ENCODE assay signal across 15 cellular contexts in the genomic region with DNA sequence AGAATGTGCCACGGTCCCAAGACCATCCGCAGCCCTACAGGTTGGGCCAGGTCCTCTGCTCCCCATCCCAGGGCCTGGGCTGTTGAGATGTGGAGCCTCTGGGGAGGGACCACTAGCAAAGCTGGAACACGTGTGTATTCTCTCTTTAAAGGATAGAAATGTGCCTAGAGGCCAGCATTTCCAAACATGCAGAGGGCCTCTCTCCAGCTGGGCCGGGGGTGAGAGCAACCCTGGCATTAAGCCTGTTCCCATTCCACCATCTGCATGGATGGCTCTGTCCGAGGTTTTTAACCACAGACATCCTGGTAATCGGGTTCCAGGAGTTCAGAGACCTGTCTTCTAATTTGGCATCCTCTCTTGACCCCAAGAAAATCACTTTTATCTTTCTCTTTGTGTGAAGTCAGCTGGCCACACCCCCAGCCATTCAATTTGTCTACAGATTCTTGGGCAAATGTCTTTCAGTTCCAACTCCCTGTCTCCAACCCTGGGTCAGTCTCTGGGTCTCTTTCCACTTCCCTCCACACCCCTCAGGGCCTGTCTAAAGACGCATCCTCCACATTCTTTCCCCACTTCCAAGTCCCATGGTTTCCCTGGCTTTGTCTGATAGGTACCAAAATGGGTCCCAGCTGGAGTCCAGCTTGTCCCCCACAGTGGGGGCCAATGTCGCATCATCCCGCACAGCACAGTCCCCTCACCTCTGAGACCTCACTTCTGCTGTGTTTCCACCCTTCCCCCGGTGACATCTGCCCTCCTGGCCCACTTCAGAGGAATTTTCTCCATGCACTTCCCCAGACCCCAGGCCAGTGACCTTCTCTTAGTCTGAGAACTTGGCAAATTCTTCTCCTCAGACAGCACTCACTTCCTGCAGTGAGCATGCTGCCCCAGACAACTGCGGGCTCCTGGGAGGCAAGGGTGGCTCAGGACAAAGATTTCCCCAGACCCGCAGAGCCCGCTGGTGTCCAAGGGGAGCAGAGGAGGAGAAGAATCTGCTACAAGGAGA. TPM values are rescaled to one million over a fixed set of nuclear protein-coding genes. Genes with fewer than 3 reads are reported as not detected.
DNase-seq lines count a peak whose midpoint lies in the region; ATAC-seq, FAIRE-seq and TF ChIP-seq lines count a peak whose summit lies in the region.
"Had no signal": no experiment of that assay in that cellular context is flagged by ENCODE, and none has a peak within 500 bp of the region (broad histone marks: within the 10 kb centered on the region; RNA-seq: fewer than 3 reads in every experiment).

No MANE protein-coding gene starts in this region.

- no peak for FAIRE-seq in H54 (lab: Jason Lieb, UNC)
- FAIRE-seq: GM12892 had no signal

- no peaks in the 10 kb centered on the region for H3K36me3 ChIP-seq in body of pancreas (replicated peaks in 1 of 2; ENCODE audit: insufficient read depth in 1 of 2, low read depth in 2 of 2)

- peaks cover 11% of the 10 kb centered on the region for H3K4me1 ChIP-seq in body of pancreas

- no peak for TF ChIP-seq POLR2A in H54 (IDR thresholded peaks at IDR 0.05; ENCODE audit: low read depth, low read length)
- TF ChIP-seq POLR2A in body of pancreas (IDR thresholded peaks at IDR 0.05), result no peak

- peak overlapping the region in 3 of 4 donors; percentile 40 to 49 (median 45) for H3K27ac ChIP-seq in body of pancreas

- peak; percentile 29 for ATAC-seq in body of pancreas
- ATAC-seq in GM21619 (IDR thresholded peaks at IDR 0.05; ENCODE audit: unreplicated experiment), result no peak
- ATAC-seq: left colon had no signal

- H3K9me3 ChIP-seq in body of pancreas, result no peaks in the 10 kb centered on the region

- no peaks in the 10 kb centered on the region for H3K27me3 ChIP-seq in body of pancreas

- DNase-seq in H54 (ENCODE audit: insufficient read length, low spot score) (peak; percentile 30), body of pancreas (no peak), iris pigment epithelial cell (ENCODE audit: low read depth) (peak; percentile 40), SIG-M5 treated with dmso at 0.1 percent for 504 hours (lab: John Stamatoyannopoulos, UW; ENCODE audit: unreplicated experiment) (no peak), cerebellar nuclear complex (lab: John Stamatoyannopoulos, UW) (no peak)
- DNase-seq in stimulated activated CD8-positive, alpha-beta memory T cell treated with anti-CD3 and anti-CD28 coated beads, Interleukin-4, amount 100 ng/mL, for 48 hours, result peak; percentile 8
- DNase-seq in stimulated activated CD4-positive, alpha-beta T cell treated with anti-CD3 and anti-CD28 coated beads, Interleukin-2, amount 100 ng/mL, for 48 hours, result no peak
- DNase-seq: activated B cell treated with CpG ODN at 0.5 μM for 24 hours; activated gamma-delta T cell treated with Interleukin-2 at 50 U/mL for 16 hours; COR-L47; left colon; NCI-H1105 treated with DMSO at 0.1 percent for 48 hours; stimulated activated naive CD4-positive, alpha-beta T cell treated with Interleukin-2 at 50 U/mL for 16 hours had no signal

- WGBS in body of pancreas, 2 donors, result 84 to 85% methylated on average over 13 of the region's 13 CpGs

- TF ChIP-seq CTCF in body of pancreas (IDR thresholded peaks at IDR 0.05), result no peak

- H3K4me3 ChIP-seq in body of pancreas, result no peak overlapping the region

- intact Hi-C loops in body of pancreas (cut with DNase I), result no loop called here

RNA-seq across cellular contexts. Expression of gene PTPDC1, which starts 56.8 kb away (rescaled TPM):
- total RNA-seq in body of pancreas, result 10 to 100 TPM; 11.7 to 12.2 TPM

Comparison
In these comparisons a context has a peak if more than half of its experiments do, and no peak if none do; other contexts are left out.
1. DNase-seq: peak in H54 (single experiment), iris pigment epithelial cell (single experiment) and stimulated activated CD8-positive, alpha-beta memory T cell treated with anti-CD3 and anti-CD28 coated beads, Interleukin-4, amount 100 ng/mL, for 48 hours (single experiment); none in body of pancreas (0 of 4), stimulated activated CD4-positive, alpha-beta T cell treated with anti-CD3 and anti-CD28 coated beads, Interleukin-2, amount 100 ng/mL, for 48 hours (0 of 2), SIG-M5 treated with dmso at 0.1 percent for 504 hours (single experiment) and cerebellar nuclear complex (0 of 2).